Comparison of ENCODE assay signal across 7 cellular contexts in genomic region chr3:139534992-139535879, GRCh38. TPM values are rescaled to one million over a fixed set of nuclear protein-coding genes. Genes with fewer than 3 reads are reported as not detected.
DNase-seq lines count a peak whose midpoint lies in the region; ATAC-seq and FAIRE-seq lines count a peak whose summit lies in the region.

No MANE protein-coding gene starts in this region.

- H3K4me3 ChIP-seq in urinary bladder (ENCODE audit: low read depth, low read length), result no peak overlapping the region

- no peak overlapping the region for H3K4me3 Mint-ChIP-seq in T-cell

- H3K27me3 Mint-ChIP-seq in T-cell, result peaks cover 31 to 33% of the 10 kb centered on the region in 2 donors

- H3K36me3 Mint-ChIP-seq in T-cell, result no peaks in the 10 kb centered on the region

- H3K36me3 ChIP-seq in urinary bladder (ENCODE audit: insufficient read depth), result no peaks in the 10 kb centered on the region

- CTCF ChIA-PET in T-cell (lab: Charles Lee), result interaction anchor here in 1 of 2 donors (0.5 kb wide), 1 partner anchor 106 kb away, joined by 4 read pairs; no protein-coding TSS in a partner anchor

- FAIRE-seq in frontal cortex (lab: Jason Lieb, UNC), result no peak

- no peak overlapping the region for H3K27ac Mint-ChIP-seq in T-cell

- no peak for ATAC-seq in T-cell (replicated peaks in 1 of 4)

- DNase-seq in NCI-H226 (peak; percentile 70), dedifferentiated amniotic fluid mesenchymal stem cell (ENCODE audit: extremely low spot score) (peak; percentile 41), medulla oblongata (ENCODE audit: extremely low spot score) (peak; percentile 59), frontal cortex (ENCODE audit: low spot score in 2 of 2) (no peak), T-cell (no peak)
- DNase-seq in activated CD8-positive, alpha-beta memory T cell treated with anti-CD3 and anti-CD28 coated beads for 24 hours, result no peak

- no peaks in the 10 kb centered on the region for H3K4me1 ChIP-seq in urinary bladder (ENCODE audit: insufficient read depth)

- POLR2A ChIA-PET in T-cell (lab: Charles Lee), result no interaction called here

- H3K27ac ChIP-seq in urinary bladder (ENCODE audit: low read depth), result peak overlapping the region; percentile 51

- peaks cover 0 to 4% (median 2%) of the 10 kb centered on the region in 3 donors for H3K4me1 Mint-ChIP-seq in T-cell

- 34% methylated on average over 12 of the region's 12 CpGs for WGBS in urinary bladder

- no peaks in the 10 kb centered on the region for H3K9me3 Mint-ChIP-seq in T-cell

RNA-seq across cellular contexts. Expression of gene RBP1, which starts 4.3 kb away (rescaled TPM):
- 41.5 TPM for total RNA-seq in urinary bladder
- 94.2 TPM for polyA plus RNA-seq in urinary bladder
- 32.6 TPM for total RNA-seq in frontal cortex
- 1 to 10 TPM in 1 of 5 donors, under 1 TPM in 2, not detected in 2; 0.54 to 1.5 (median 0.59) TPM for total RNA-seq in T-cell

RNA-seq across cellular contexts. Expression of gene RBP2, which starts 58.9 kb away (rescaled TPM):
- total RNA-seq in urinary bladder (not detected), frontal cortex (not detected), T-cell (not detected)
- not detected for polyA plus RNA-seq in urinary bladder

Comparison
In these comparisons a context has a peak if more than half of its experiments do, and no peak if none do; other contexts are left out.
1. DNase-seq: peak in NCI-H226 (single experiment), dedifferentiated amniotic fluid mesenchymal stem cell (single experiment) and medulla oblongata (single experiment); none in activated CD8-positive, alpha-beta memory T cell treated with anti-CD3 and anti-CD28 coated beads for 24 hours (single experiment), frontal cortex (0 of 2) and T-cell (0 of 34).
2. RNA of gene RBP1, which starts 4.3 kb away (total RNA-seq): 41.5 TPM in urinary bladder (single experiment) and 32.6 TPM in frontal cortex (single experiment); 0.54 to 1.5 TPM in T-cell; every median in the first group is over 10 times any median in the second.